ENCODE assay signal across 14 cellular contexts in the genomic region with DNA sequence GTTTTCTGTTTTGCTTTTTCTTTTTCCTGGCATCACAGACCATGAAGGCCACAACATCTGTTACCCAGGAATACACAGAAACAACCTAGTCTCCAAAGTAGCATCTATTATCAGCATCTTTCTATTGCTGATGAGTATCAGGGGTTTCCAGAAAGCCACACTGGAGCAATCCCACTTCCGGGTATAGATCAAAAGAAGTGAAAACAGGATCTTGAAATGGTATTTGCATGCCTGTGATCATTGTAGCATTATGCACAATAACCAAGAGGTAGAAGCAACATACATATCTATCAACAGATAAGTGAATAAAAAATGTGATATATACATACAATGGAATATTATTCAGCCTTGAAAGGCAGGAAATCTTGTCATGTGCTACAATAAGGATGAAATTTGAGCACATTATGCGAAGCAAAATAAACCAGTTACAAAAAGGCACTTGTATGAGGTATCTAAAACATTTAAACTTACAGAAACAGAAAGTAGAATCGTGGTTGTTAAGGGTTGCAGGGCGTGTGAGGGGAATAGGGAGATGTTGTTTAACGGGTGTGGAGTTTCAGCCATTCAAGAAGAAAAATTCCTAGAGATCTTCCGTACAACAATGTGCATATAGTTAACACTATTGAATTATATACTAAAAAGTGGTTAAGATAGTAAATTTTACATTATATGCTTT.
"Had no signal": no experiment of that assay in that cellular context is flagged by ENCODE, and none has a peak within 500 bp of the region (broad histone marks: within the 10 kb centered on the region; RNA-seq: fewer than 3 reads in every experiment).

No MANE protein-coding gene starts in this region.

- H3K4me3 ChIP-seq: esophagus squamous epithelium, neural progenitor cell, thyroid gland had no signal

- H3K27ac ChIP-seq: esophagus squamous epithelium, neural progenitor cell, thyroid gland had no signal

- DNase-seq: activated CD4-positive, alpha-beta memory T cell treated with anti-CD3 and anti-CD28 coated beads for 36 hours; activated CD4-positive, alpha-beta T cell treated with anti-CD3 and anti-CD28 coated beads for 36 hours; activated gamma-delta T cell treated with Interleukin-2 at 50 U/mL for 16 hours; activated T-cell treated with anti-CD3 and anti-CD28 coated beads for 4 hours; effector memory CD4-positive, alpha-beta T cell; esophagus squamous epithelium; mesenchymal stem cell; naive thymus-derived CD4-positive, alpha-beta T cell; stimulated activated CD8-positive, alpha-beta memory T cell treated with anti-CD3 and anti-CD28 coated beads, Interleukin-4, amount 100 ng/mL, for 48 hours; stimulated activated naive CD4-positive, alpha-beta T cell; thyroid gland had no signal

- H2AFZ ChIP-seq: neural progenitor cell had no signal

- H3K36me3 ChIP-seq: esophagus squamous epithelium, neural progenitor cell, thyroid gland had no signal

- H3K9ac ChIP-seq: neural progenitor cell had no signal

- ATAC-seq: activated CD4-positive, alpha-beta T cell treated with anti-CD3 and anti-CD28 coated beads for 36 hours; activated naive CD4-positive, alpha-beta T cell treated with anti-CD3 and anti-CD28 coated beads, Interleukin-2, amount 50 U/mL, for 72 hours; naive thymus-derived CD4-positive, alpha-beta T cell; WTC11 had no signal

- H3K4me2 ChIP-seq: neural progenitor cell had no signal

- H3K9me3 ChIP-seq: esophagus squamous epithelium, thyroid gland had no signal

- H3K27me3 ChIP-seq: esophagus squamous epithelium, neural progenitor cell, thyroid gland had no signal

- H3K4me1 ChIP-seq: esophagus squamous epithelium, neural progenitor cell, thyroid gland had no signal
